27 cellular contexts compared by ENCODE assay signal in the genomic region with DNA sequence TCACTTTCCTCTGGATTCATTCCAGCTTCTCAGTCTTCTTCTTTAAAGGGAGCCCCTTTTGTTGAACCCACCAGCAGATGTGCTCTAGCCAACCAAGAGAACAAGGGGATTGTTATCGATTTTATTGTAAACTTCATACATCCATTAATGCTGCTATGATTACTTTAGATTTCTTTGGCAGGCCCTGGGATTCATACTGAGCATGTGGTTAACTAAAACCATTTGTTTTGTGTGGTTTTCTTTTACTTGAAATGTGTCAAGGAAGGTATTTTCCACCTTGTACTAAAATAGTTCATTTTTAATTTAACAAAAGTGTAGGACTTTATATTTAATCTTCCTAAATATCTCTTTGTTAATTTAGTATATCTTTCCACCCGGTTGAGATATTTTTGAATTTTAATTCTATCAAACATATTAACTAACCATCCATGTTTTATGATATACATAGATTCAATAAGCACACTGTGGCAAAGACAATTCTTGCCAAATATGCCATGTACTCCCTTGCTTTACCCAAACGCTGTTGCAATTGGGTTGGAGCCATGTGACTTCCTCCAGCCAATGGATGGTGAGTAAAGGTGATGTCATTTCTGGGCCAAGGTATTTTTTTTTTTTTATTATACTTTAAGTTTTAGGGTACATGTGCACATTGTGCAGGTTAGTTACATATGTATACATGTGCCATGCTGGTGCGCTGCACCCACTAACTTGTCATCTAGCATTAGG.
"Had no signal": no experiment of that assay in that cellular context is flagged by ENCODE, and none has a peak within 500 bp of the region (broad histone marks: within the 10 kb centered on the region; RNA-seq: fewer than 3 reads in every experiment).

No MANE protein-coding gene starts in this region.

- H3K36me3 ChIP-seq: ascending aorta, left lung, neural progenitor cell, transverse colon had no signal

- H3K4me3 Mint-ChIP-seq: activated CD4-positive, alpha-beta T cell treated with anti-CD3 and anti-CD28 coated beads for 36 hours; activated naive CD4-positive, alpha-beta T cell treated with anti-CD3 and anti-CD28 coated beads, Interleukin-2, amount 50 U/mL, for 24 hours; brain; natural killer cell; neural progenitor cell; stimulated activated naive B cell treated with anti-CD40 and anti-IgM and Interleukin-4, amounts not matched to agents 10 μg/mL and 1 μg/mL and 100 μg/mL, for 72 hours had no signal

- H3K4me2 ChIP-seq: neural progenitor cell, smooth muscle cell had no signal

- H3K27ac ChIP-seq: ascending aorta, coronary artery, dorsolateral prefrontal cortex, left lung, neural progenitor cell, parathyroid adenoma, psoas muscle, testis, transverse colon had no signal

- H3K79me2 ChIP-seq: parathyroid adenoma had no signal

- H3K9me3 Mint-ChIP-seq: activated naive CD4-positive, alpha-beta T cell treated with anti-CD3 and anti-CD28 coated beads, Interleukin-2, amount 50 U/mL, for 24 hours; natural killer cell; neural progenitor cell; stimulated activated naive B cell treated with anti-CD40 and anti-IgM and Interleukin-4, amounts not matched to agents 10 μg/mL and 1 μg/mL and 100 μg/mL, for 72 hours had no signal

- H3K27me3 Mint-ChIP-seq: activated CD4-positive, alpha-beta T cell treated with anti-CD3 and anti-CD28 coated beads for 36 hours; activated naive CD4-positive, alpha-beta T cell treated with anti-CD3 and anti-CD28 coated beads, Interleukin-2, amount 50 U/mL, for 24 hours; stimulated activated naive B cell treated with anti-CD40 and anti-IgM and Interleukin-4, amounts not matched to agents 10 μg/mL and 1 μg/mL and 100 μg/mL, for 72 hours had no signal

- H3K36me3 Mint-ChIP-seq: activated naive CD4-positive, alpha-beta T cell treated with anti-CD3 and anti-CD28 coated beads, Interleukin-2, amount 50 U/mL, for 24 hours; brain; natural killer cell; neural progenitor cell had no signal

- H2AFZ ChIP-seq: neural progenitor cell, parathyroid adenoma had no signal

- H3K4me1 Mint-ChIP-seq: brain; neural progenitor cell; stimulated activated naive B cell treated with anti-CD40 and anti-IgM and Interleukin-4, amounts not matched to agents 10 μg/mL and 1 μg/mL and 100 μg/mL, for 72 hours had no signal

- H3K4me1 ChIP-seq: ascending aorta, left lung, neural progenitor cell, parathyroid adenoma, psoas muscle, testis, transverse colon had no signal

- ATAC-seq: activated CD4-positive, alpha-beta T cell treated with anti-CD3 and anti-CD28 coated beads for 36 hours; left lung; natural killer cell; psoas muscle; stimulated activated naive B cell treated with anti-CD40 and anti-IgM and Interleukin-4, amounts not matched to agents 10 μg/mL and 1 μg/mL and 100 μg/mL, for 72 hours had no signal

- DNase-seq: activated CD4-positive, alpha-beta T cell treated with anti-CD3 and anti-CD28 coated beads for 36 hours; activated CD4-positive, alpha-beta T cell treated with anti-CD3 and anti-CD28 coated beads, Interleukin-2, amount 50 U/mL, for 4 hours; activated CD4-positive, CD25-positive, alpha-beta regulatory T cell; dorsolateral prefrontal cortex; effector memory CD4-positive, alpha-beta T cell; glutamatergic neuron; left lung; mesendoderm; natural killer cell; occipital lobe; psoas muscle; stimulated activated CD4-positive, alpha-beta T cell treated with anti-CD3 and anti-CD28 coated beads, Interleukin-1b, Interleukin-23, amount 100 ng/mL, for 48 hours; stimulated activated CD4-positive, alpha-beta T cell treated with anti-CD3 and anti-CD28 coated beads, Interleukin-4, amount 100 ng/mL, for 4 hours; stimulated activated CD8-positive, alpha-beta memory T cell treated with anti-CD3 and anti-CD28 coated beads, Interleukin-4, amount 100 ng/mL, for 48 hours; stimulated activated naive B cell treated with anti-CD40 and anti-IgM and Interleukin-4, amounts not matched to agents 10 μg/mL and 1 μg/mL and 100 μg/mL, for 72 hours; testis; transverse colon had no signal

- H3K27ac Mint-ChIP-seq: activated CD4-positive, alpha-beta T cell treated with anti-CD3 and anti-CD28 coated beads for 36 hours; activated naive CD4-positive, alpha-beta T cell treated with anti-CD3 and anti-CD28 coated beads, Interleukin-2, amount 50 U/mL, for 24 hours; brain; neural progenitor cell; stimulated activated naive B cell treated with anti-CD40 and anti-IgM and Interleukin-4, amounts not matched to agents 10 μg/mL and 1 μg/mL and 100 μg/mL, for 72 hours had no signal

- FAIRE-seq: frontal cortex, islet of Langerhans had no signal

- H3K9me3 ChIP-seq: ascending aorta, left lung, psoas muscle, testis, transverse colon had no signal

- H3K9ac ChIP-seq: neural progenitor cell, parathyroid adenoma had no signal

- H3K4me3 ChIP-seq: ascending aorta, coronary artery, dorsolateral prefrontal cortex, left lung, lung, neural progenitor cell, psoas muscle, smooth muscle cell, testis, transverse colon had no signal

- H3K27me3 ChIP-seq: ascending aorta, dorsolateral prefrontal cortex, left lung, neural progenitor cell, testis, transverse colon had no signal
